1 cellular context compared by ENCODE assay signal in the genomic region with DNA sequence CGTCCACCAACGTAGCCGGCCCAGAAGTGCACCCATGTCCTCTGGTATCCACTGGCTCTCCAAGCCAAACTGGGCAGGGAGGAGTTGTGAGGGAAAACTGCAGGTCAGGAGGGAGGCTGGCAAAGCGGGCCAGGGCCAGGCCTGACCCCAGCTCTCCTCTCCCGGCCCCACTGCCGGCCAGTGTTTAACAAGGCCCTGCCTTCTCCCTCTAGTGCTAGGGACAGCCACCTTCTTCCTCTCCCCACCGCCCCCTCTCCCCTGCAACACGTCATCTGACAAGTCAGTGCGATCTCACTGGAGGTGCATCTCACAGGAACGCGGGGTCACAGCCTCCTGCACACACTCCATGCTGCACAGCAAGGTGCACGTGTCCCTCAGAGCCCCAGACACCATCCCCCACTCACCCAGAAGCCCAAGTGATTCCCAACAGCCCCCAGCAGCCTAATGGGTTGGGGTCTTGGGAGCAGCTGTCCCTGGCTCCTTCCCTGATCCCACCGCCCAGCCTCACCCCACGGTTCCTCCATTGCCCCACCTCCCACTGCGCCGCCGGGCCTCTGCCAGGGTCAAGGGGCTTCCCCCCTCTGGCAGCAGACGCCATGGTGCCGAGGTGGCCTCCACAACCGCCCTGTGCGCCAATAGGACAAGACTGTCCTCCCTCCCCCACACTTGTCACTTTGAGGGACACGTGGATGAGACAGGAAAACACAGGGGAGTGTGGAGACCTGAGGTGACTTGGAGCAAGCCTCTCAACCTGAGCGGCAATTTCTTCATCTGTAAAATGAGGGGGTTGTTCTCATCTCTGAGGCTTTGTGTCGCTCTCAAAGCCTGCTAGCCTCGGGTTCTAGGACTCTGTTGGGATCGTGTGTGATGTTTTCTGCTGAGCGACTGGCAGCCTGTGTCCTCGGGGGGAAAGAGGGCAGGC.
TF ChIP-seq lines count a peak whose summit lies in the region.

No MANE protein-coding gene starts in this region.

TF ChIP-seq in HepG2, 621 proteins besides CTCF, POLR2A, EP300 and RAD21:
- TF ChIP-seq SRSF1 (optimal IDR thresholded peaks at IDR 0.05; ENCODE audit: low read depth, low read length): no peak
- TF ChIP-seq, protein P1, sequence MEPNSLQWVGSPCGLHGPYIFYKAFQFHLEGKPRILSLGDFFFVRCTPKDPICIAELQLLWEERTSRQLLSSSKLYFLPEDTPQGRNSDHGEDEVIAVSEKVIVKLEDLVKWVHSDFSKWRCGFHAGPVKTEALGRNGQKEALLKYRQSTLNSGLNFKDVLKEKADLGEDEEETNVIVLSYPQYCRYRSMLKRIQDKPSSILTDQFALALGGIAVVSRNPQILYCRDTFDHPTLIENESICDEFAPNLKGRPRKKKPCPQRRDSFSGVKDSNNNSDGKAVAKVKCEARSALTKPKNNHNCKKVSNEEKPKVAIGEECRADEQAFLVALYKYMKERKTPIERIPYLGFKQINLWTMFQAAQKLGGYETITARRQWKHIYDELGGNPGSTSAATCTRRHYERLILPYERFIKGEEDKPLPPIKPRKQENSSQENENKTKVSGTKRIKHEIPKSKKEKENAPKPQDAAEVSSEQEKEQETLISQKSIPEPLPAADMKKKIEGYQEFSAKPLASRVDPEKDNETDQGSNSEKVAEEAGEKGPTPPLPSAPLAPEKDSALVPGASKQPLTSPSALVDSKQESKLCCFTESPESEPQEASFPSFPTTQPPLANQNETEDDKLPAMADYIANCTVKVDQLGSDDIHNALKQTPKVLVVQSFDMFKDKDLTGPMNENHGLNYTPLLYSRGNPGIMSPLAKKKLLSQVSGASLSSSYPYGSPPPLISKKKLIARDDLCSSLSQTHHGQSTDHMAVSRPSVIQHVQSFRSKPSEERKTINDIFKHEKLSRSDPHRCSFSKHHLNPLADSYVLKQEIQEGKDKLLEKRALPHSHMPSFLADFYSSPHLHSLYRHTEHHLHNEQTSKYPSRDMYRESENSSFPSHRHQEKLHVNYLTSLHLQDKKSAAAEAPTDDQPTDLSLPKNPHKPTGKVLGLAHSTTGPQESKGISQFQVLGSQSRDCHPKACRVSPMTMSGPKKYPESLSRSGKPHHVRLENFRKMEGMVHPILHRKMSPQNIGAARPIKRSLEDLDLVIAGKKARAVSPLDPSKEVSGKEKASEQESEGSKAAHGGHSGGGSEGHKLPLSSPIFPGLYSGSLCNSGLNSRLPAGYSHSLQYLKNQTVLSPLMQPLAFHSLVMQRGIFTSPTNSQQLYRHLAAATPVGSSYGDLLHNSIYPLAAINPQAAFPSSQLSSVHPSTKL (CRISPR knock-in tag; IDR thresholded peaks at IDR 0.05): no peak
- TF ChIP-seq EZH2 (conservative IDR thresholded peaks at IDR 0.05; ENCODE audit: low read depth, low read length): 0 out of 2 replicates have a peak, but pooled peaks have one; percentile 61
- TF ChIP-seq CBX1 (IDR thresholded peaks at IDR 0.05; ENCODE audit: low read depth): no peak
- TF ChIP-seq, protein P2, sequence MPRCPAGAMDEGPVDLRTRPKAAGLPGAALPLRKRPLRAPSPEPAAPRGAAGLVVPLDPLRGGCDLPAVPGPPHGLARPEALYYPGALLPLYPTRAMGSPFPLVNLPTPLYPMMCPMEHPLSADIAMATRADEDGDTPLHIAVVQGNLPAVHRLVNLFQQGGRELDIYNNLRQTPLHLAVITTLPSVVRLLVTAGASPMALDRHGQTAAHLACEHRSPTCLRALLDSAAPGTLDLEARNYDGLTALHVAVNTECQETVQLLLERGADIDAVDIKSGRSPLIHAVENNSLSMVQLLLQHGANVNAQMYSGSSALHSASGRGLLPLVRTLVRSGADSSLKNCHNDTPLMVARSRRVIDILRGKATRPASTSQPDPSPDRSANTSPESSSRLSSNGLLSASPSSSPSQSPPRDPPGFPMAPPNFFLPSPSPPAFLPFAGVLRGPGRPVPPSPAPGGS (CRISPR knock-in tag; IDR thresholded peaks at IDR 0.05): 0 out of 2 replicates have a peak, but pooled peaks have one; percentile 29
- TF ChIP-seq NFKB2 (CRISPR knock-in tag; IDR thresholded peaks at IDR 0.05; ENCODE audit: borderline replicate concordance): peak; percentile 21; the same call in 1 of the 2 replicates
- TF ChIP-seq, protein P3, sequence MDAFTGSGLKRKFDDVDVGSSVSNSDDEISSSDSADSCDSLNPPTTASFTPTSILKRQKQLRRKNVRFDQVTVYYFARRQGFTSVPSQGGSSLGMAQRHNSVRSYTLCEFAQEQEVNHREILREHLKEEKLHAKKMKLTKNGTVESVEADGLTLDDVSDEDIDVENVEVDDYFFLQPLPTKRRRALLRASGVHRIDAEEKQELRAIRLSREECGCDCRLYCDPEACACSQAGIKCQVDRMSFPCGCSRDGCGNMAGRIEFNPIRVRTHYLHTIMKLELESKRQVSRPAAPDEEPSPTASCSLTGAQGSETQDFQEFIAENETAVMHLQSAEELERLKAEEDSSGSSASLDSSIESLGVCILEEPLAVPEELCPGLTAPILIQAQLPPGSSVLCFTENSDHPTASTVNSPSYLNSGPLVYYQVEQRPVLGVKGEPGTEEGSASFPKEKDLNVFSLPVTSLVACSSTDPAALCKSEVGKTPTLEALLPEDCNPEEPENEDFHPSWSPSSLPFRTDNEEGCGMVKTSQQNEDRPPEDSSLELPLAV (CRISPR knock-in tag; conservative IDR thresholded peaks at IDR 0.05; ENCODE audit: low read depth): no peak
- 0 out of 3 replicates have a peak, but pooled peaks have one; percentile 15 for TF ChIP-seq MXI1 (IDR thresholded peaks at IDR 0.05; ENCODE audit: borderline replicate concordance, low read depth, low read length)
- no peak for TF ChIP-seq RARG (CRISPR knock-in tag; IDR thresholded peaks at IDR 0.05; ENCODE audit: low read depth)
- TF ChIP-seq HMGA1 (CRISPR knock-in tag; conservative IDR thresholded peaks at IDR 0.05): no peak
- TF ChIP-seq PHF8 (CRISPR knock-in tag; IDR thresholded peaks at IDR 0.05): 0 out of 2 replicates have a peak, but pooled peaks have one; percentile 15
- peak; percentile 76 for TF ChIP-seq CREB1 (IDR thresholded peaks at IDR 0.05)
- no peak for TF ChIP-seq CREB1 (CRISPR knock-in tag; IDR thresholded peaks at IDR 0.05)
- TF ChIP-seq, protein P4, sequence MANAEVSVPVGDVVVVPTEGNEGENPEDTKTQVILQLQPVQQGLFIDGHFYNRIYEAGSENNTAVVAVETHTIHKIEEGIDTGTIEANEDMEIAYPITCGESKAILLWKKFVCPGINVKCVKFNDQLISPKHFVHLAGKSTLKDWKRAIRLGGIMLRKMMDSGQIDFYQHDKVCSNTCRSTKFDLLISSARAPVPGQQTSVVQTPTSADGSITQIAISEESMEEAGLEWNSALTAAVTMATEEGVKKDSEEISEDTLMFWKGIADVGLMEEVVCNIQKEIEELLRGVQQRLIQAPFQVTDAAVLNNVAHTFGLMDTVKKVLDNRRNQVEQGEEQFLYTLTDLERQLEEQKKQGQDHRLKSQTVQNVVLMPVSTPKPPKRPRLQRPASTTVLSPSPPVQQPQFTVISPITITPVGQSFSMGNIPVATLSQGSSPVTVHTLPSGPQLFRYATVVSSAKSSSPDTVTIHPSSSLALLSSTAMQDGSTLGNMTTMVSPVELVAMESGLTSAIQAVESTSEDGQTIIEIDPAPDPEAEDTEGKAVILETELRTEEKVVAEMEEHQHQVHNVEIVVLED (CRISPR knock-in tag; IDR thresholded peaks at IDR 0.05; ENCODE audit: borderline replicate concordance): no peak
- no peak for TF ChIP-seq KMT2B (CRISPR knock-in tag; IDR thresholded peaks at IDR 0.05)
- no peak for TF ChIP-seq HNRNPL (IDR thresholded peaks at IDR 0.05; ENCODE audit: low read depth, low read length)
TF ChIP-seq in HepG2: peak in this region for 6.
